Comparison of ENCODE assay signal across 1 cellular context in the genomic region with DNA sequence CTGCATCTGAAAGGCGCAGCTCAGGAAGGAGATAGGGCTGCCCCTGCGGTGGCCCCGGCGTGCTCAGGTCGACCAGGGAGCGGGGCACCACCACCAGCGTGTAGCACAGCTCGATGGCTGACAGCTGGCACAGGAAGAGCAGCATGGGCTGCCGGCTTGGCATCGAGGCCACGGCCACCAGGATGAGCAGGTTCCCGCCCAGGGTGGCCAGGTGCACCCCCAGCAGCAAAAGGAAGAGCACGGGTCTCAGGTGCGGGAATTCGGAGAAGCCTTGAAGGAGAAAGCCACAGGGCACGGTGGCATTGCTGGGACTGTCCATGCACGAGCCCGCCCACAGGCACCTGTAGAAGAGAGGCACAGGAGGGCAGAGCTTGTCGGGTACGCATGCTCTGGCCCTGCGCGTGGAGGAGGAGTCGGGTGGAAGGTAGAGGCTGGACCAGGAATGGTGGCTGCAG.
TF ChIP-seq lines count a peak whose summit lies in the region.

No MANE protein-coding gene starts in this region.

TF ChIP-seq in H1, 55 proteins besides CTCF, POLR2A, EP300 and RAD21:
- TF ChIP-seq TEAD4 (IDR thresholded peaks at IDR 0.05; ENCODE audit: low read depth, low read length) (no peak), FOSL1 (IDR thresholded peaks at IDR 0.05; ENCODE audit: insufficient read depth, low read depth, low read length) (no peak), SP4 (IDR thresholded peaks at IDR 0.05; ENCODE audit: low read length) (no peak), TCF12 (IDR thresholded peaks at IDR 0.05; ENCODE audit: low read depth, low read length) (no peak), POU5F1 (IDR thresholded peaks at IDR 0.05; ENCODE audit: low read depth, low read length) (no peak), SP1 (IDR thresholded peaks at IDR 0.05; ENCODE audit: low read depth, low read length) (no peak), RFX5 (IDR thresholded peaks at IDR 0.05; ENCODE audit: borderline replicate concordance, low read depth, low read length) (no peak), MAFK (IDR thresholded peaks at IDR 0.05; ENCODE audit: low read depth, low read length) (no peak), YY1 (IDR thresholded peaks at IDR 0.05; ENCODE audit: low read depth, low read length) (no peak), CEBPB (IDR thresholded peaks at IDR 0.05; ENCODE audit: low read depth, low read length) (no peak), KDM1A (IDR thresholded peaks at IDR 0.05; ENCODE audit: borderline replicate concordance, low read length) (no peak), SRF (IDR thresholded peaks at IDR 0.05; ENCODE audit: low read depth, low read length) (no peak), POLR2AphosphoS5 (IDR thresholded peaks at IDR 0.05; ENCODE audit: low read depth, low read length) (no peak), GABPA (IDR thresholded peaks at IDR 0.05; ENCODE audit: borderline replicate concordance, insufficient read depth, low read length) (no peak), KDM4A (IDR thresholded peaks at IDR 0.05; ENCODE audit: low read depth, low read length, severe bottlenecking) (no peak), RXRA (IDR thresholded peaks at IDR 0.05; ENCODE audit: insufficient read depth, low read depth, low read length) (no peak), TAF7 (optimal IDR thresholded peaks at IDR 0.05; ENCODE audit: borderline replicate concordance, low read depth, low read length) (no peak)
- TF ChIP-seq, protein P1, sequence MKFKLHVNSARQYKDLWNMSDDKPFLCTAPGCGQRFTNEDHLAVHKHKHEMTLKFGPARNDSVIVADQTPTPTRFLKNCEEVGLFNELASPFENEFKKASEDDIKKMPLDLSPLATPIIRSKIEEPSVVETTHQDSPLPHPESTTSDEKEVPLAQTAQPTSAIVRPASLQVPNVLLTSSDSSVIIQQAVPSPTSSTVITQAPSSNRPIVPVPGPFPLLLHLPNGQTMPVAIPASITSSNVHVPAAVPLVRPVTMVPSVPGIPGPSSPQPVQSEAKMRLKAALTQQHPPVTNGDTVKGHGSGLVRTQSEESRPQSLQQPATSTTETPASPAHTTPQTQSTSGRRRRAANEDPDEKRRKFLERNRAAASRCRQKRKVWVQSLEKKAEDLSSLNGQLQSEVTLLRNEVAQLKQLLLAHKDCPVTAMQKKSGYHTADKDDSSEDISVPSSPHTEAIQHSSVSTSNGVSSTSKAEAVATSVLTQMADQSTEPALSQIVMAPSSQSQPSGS (IDR thresholded peaks at IDR 0.05; ENCODE audit: low read length), result no peak
- TF ChIP-seq, protein P2, sequence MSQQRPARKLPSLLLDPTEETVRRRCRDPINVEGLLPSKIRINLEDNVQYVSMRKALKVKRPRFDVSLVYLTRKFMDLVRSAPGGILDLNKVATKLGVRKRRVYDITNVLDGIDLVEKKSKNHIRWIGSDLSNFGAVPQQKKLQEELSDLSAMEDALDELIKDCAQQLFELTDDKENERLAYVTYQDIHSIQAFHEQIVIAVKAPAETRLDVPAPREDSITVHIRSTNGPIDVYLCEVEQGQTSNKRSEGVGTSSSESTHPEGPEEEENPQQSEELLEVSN (IDR thresholded peaks at IDR 0.05), result no peak
- TF ChIP-seq, protein P3, sequence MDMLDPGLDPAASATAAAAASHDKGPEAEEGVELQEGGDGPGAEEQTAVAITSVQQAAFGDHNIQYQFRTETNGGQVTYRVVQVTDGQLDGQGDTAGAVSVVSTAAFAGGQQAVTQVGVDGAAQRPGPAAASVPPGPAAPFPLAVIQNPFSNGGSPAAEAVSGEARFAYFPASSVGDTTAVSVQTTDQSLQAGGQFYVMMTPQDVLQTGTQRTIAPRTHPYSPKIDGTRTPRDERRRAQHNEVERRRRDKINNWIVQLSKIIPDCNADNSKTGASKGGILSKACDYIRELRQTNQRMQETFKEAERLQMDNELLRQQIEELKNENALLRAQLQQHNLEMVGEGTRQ (IDR thresholded peaks at IDR 0.05; ENCODE audit: low read length), result no peak
TF ChIP-seq in H1: peak in this region for 0.
